ENCODE assay signal across 12 cellular contexts in genomic region chr18:9108911-9109310, GRCh38. TPM values are rescaled to one million over a fixed set of nuclear protein-coding genes. Genes with fewer than 3 reads are reported as not detected.
DNase-seq lines count a peak whose midpoint lies in the region; ATAC-seq and TF ChIP-seq lines count a peak whose summit lies in the region.
"Had no signal": no experiment of that assay in that cellular context is flagged by ENCODE, and none has a peak within 500 bp of the region (broad histone marks: within the 10 kb centered on the region; RNA-seq: fewer than 3 reads in every experiment).

No MANE protein-coding gene starts in this region.

- H3K4me1 ChIP-seq in SJSA1 (replicated peaks) (peaks cover 49% of the 10 kb centered on the region), endodermal cell (ENCODE audit: control insufficient read depth, insufficient read depth, low read length) (no peaks in the 10 kb centered on the region), smooth muscle cell (ENCODE audit: low read depth) (peaks cover 58% of the 10 kb centered on the region)

- no peak for DNase-seq in activated CD4-positive, CD25-positive, alpha-beta regulatory T cell (lab: John Stamatoyannopoulos, UW)
- DNase-seq in SJSA1 (ENCODE audit: low read depth in 1 of 2, low spot score in 2 of 2) = no peak
- DNase-seq in endodermal cell = no peak
- no peak for DNase-seq in smooth muscle cell (lab: John Stamatoyannopoulos, UW; ENCODE audit: unreplicated experiment)
- DNase-seq in stimulated activated CD4-positive, alpha-beta T cell treated with anti-CD3 and anti-CD28 coated beads, Interleukin-15, amount 100 ng/mL, for 24 hours = no peak
- DNase-seq: effector CD4-positive, alpha-beta T cell; H7; NCI-H187 treated with DMSO at 0.1 percent for 48 hours; PC-9 had no signal

- no peaks in the 10 kb centered on the region for H3K9me3 ChIP-seq in SJSA1 (replicated peaks)
- H3K9me3 ChIP-seq in endodermal cell (ENCODE audit: control insufficient read depth, low read length) = no peaks in the 10 kb centered on the region
- H3K9me3 ChIP-seq in smooth muscle cell (replicated peaks; ENCODE audit: low read depth) = no peaks in the 10 kb centered on the region

- peaks cover 100% of the 10 kb centered on the region for H4K20me1 ChIP-seq in smooth muscle cell (ENCODE audit: low read depth)

- peaks cover 23% of the 10 kb centered on the region for H3K36me3 Mint-ChIP-seq in endodermal cell (ENCODE audit: low read depth)

- H3K36me3 ChIP-seq in SJSA1 (peaks cover 45% of the 10 kb centered on the region), endodermal cell (ENCODE audit: control insufficient read depth, insufficient read depth, low read length) (peaks cover 5% of the 10 kb centered on the region), smooth muscle cell (ENCODE audit: low read depth) (no peaks in the 10 kb centered on the region)

- H3K79me2 ChIP-seq in smooth muscle cell (ENCODE audit: low read depth) = peaks cover 97% of the 10 kb centered on the region

- peaks cover 5% of the 10 kb centered on the region for H3F3A ChIP-seq in smooth muscle cell (ENCODE audit: low read depth)

- H3K4me3 ChIP-seq in SJSA1 = no peak overlapping the region
- H3K4me3 ChIP-seq in endodermal cell (ENCODE audit: low read length) = no peak overlapping the region
- no peak overlapping the region for H3K4me3 ChIP-seq in smooth muscle cell
- H3K4me3 ChIP-seq: PC-9 had no signal

- peaks cover 61% of the 10 kb centered on the region for H3K27me3 Mint-ChIP-seq in endodermal cell (ENCODE audit: insufficient read depth)

- no peaks in the 10 kb centered on the region for H3K9me3 Mint-ChIP-seq in endodermal cell

- peak overlapping the region; percentile 26; the same call in 1 of the 2 replicates for H3K27ac ChIP-seq in SJSA1
- H3K27ac ChIP-seq in endodermal cell (ENCODE audit: low read depth, low read length) = peak overlapping the region; percentile 0
- peak overlapping the region; percentile 90 for H3K27ac ChIP-seq in smooth muscle cell (ENCODE audit: low read depth)
- H3K27ac ChIP-seq: PC-9 had no signal

- no peak overlapping the region for H3K4me3 Mint-ChIP-seq in endodermal cell

- H3K9ac ChIP-seq in endodermal cell (ENCODE audit: extremely low read depth, low read length, poor library complexity, severe bottlenecking) (no peak overlapping the region), smooth muscle cell (ENCODE audit: low read depth) (no peak overlapping the region)

- peak overlapping the region; percentile 77 for H3K4me2 ChIP-seq in smooth muscle cell
- H3K4me2 ChIP-seq: PC-9 had no signal

- peaks cover 51% of the 10 kb centered on the region for H3K4me1 Mint-ChIP-seq in endodermal cell

- H3K27me3 ChIP-seq in SJSA1 (replicated peaks) (no peaks in the 10 kb centered on the region), endodermal cell (ENCODE audit: control insufficient read depth, insufficient read depth, low read length, poor library complexity, severe bottlenecking) (peaks cover 55% of the 10 kb centered on the region), smooth muscle cell (ENCODE audit: low read depth) (no peaks in the 10 kb centered on the region)

- no peak overlapping the region for H3K27ac Mint-ChIP-seq in endodermal cell

- H2AFZ ChIP-seq in smooth muscle cell (ENCODE audit: low read depth) = no peak overlapping the region
- H2AFZ ChIP-seq: PC-9 had no signal

- TF ChIP-seq CTCF in endodermal cell (conservative IDR thresholded peaks at IDR 0.05) (no peak), smooth muscle cell (IDR thresholded peaks at IDR 0.05; ENCODE audit: borderline replicate concordance, insufficient read depth, poor library complexity, severe bottlenecking) (no peak)

- peak; percentile 31 to 45 for ATAC-seq in activated CD4-positive, CD25-positive, alpha-beta regulatory T cell treated with anti-CD3 and anti-CD28 coated beads, Interleukin-2, amount 50 U/mL, for 24 hours
- no peak for ATAC-seq in GM18519 (IDR thresholded peaks at IDR 0.05; ENCODE audit: low FRiP score, unreplicated experiment)
- ATAC-seq in HG03095 (IDR thresholded peaks at IDR 0.05; ENCODE audit: unreplicated experiment) = no peak

- WGBS in endodermal cell (ENCODE audit: insufficient coverage in 1 of 2, insufficient read length in 1 of 2), 2 experiments = 75 to 87% methylated on average over 1 to 2 of the region's 2 CpGs
- 94% methylated on average over 2 of the region's 2 CpGs for WGBS in smooth muscle cell (ENCODE audit: low lambda C conversion rate)

RNA-seq across cellular contexts. Expression of gene NDUFV2, which starts 6.4 kb away (rescaled TPM):
- total RNA-seq in SJSA1 (2014; rRNA removed; shearing (Covaris generic)) = 160 and 229 TPM in 2 replicates
- total RNA-seq in endodermal cell (100 to 1,000 TPM; 123 to 138 TPM), smooth muscle cell (117 and 131 TPM in 2 replicates)
- polyA plus RNA-seq in endodermal cell (2013, experiment 1 of 2) = 152 TPM
- 145 TPM for polyA plus RNA-seq in endodermal cell (2013, experiment 2 of 2)
- 153 and 200 TPM in 2 replicates for polyA plus RNA-seq in smooth muscle cell

RNA-seq across cellular contexts. Expression of gene ANKRD12, which starts 27.7 kb away (rescaled TPM):
- 30.7 and 38.8 TPM in 2 replicates for total RNA-seq in SJSA1 (2014; rRNA removed; shearing (Covaris generic))
- total RNA-seq in endodermal cell (10 to 100 TPM; 36.0 to 41.6 TPM), smooth muscle cell (28.8 and 36.3 TPM in 2 replicates)
- polyA plus RNA-seq in endodermal cell (2013, experiment 1 of 2) = 21.7 TPM
- 21.8 TPM for polyA plus RNA-seq in endodermal cell (2013, experiment 2 of 2)
- 40.3 and 43.7 TPM in 2 replicates for polyA plus RNA-seq in smooth muscle cell

Comparison
In these comparisons a context has a peak if more than half of its experiments do, and no peak if none do; other contexts are left out.
1. ATAC-seq: peak in activated CD4-positive, CD25-positive, alpha-beta regulatory T cell treated with anti-CD3 and anti-CD28 coated beads, Interleukin-2, amount 50 U/mL, for 24 hours (2 of 2); none in GM18519 (single experiment) and HG03095 (single experiment).
2. H3K27ac ChIP-seq: peak in every context shown above with its lines; median percentile 90 in smooth muscle cell; 26 in SJSA1; 0 in endodermal cell.